27 cellular contexts compared by ENCODE assay signal in the genomic region with DNA sequence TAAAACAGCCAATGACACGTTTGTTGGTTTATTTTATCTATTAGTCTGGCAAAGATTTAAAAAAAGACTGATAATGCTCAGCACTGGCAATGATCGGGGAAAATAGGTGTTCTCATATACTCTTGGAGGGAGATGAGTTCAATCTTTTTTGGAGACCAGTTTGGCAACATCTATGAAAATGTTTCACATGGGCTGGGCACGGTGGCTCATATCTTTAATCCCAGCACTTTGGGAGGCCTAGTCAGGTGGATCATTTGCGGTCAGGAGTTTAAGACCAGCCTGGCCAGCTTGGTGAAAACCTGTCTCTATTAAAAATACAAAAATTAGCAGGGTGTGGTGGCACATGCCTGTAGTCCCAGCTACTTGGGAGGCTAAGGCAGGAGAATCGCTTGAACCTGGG. TPM values are rescaled to one million over a fixed set of nuclear protein-coding genes. Genes with fewer than 3 reads are reported as not detected.
"Had no signal": no experiment of that assay in that cellular context is flagged by ENCODE, and none has a peak within 500 bp of the region (broad histone marks: within the 10 kb centered on the region; RNA-seq: fewer than 3 reads in every experiment).

No MANE protein-coding gene starts in this region.

- H3K27me3 ChIP-seq: ascending aorta, gastrocnemius medialis, ovary, stomach, tibial artery had no signal

- H3K9me3 ChIP-seq: ascending aorta, gastrocnemius medialis, left ventricle myocardium inferior, ovary, prostate gland, stomach, tibial artery had no signal

- H3K27me3 Mint-ChIP-seq: activated CD4-positive, alpha-beta memory T cell treated with anti-CD3 and anti-CD28 coated beads, Interleukin-2, amount 10 ng/mL, durations not matched to agents 7 days and 5 days; activated CD4-positive, alpha-beta T cell treated with anti-CD3 and anti-CD28 coated beads, Interleukin-2, amount 10 ng/mL, durations not matched to agents 7 days and 5 days; activated naive CD8-positive, alpha-beta T cell treated with anti-CD3 and anti-CD28 coated beads, Interleukin-2, amount 10 ng/mL, durations not matched to agents 7 days and 5 days; activated T-cell treated with anti-CD3 and anti-CD28 coated beads, Interleukin-2, amount 50 U/mL, for 24 hours had no signal

- H3K27ac Mint-ChIP-seq: activated CD4-positive, alpha-beta memory T cell treated with anti-CD3 and anti-CD28 coated beads, Interleukin-2, amount 10 ng/mL, durations not matched to agents 7 days and 5 days; activated CD4-positive, alpha-beta T cell treated with anti-CD3 and anti-CD28 coated beads, Interleukin-2, amount 10 ng/mL, durations not matched to agents 7 days and 5 days; activated naive CD4-positive, alpha-beta T cell treated with anti-CD3 and anti-CD28 coated beads, Interleukin-2, amount 10 ng/mL, durations not matched to agents 7 days and 5 days; activated naive CD8-positive, alpha-beta T cell treated with anti-CD3 and anti-CD28 coated beads, Interleukin-2, amount 10 ng/mL, durations not matched to agents 7 days and 5 days; activated T-cell treated with anti-CD3 and anti-CD28 coated beads, Interleukin-2, amount 50 U/mL, for 24 hours; brain; effector memory CD8-positive, alpha-beta T cell; stimulated activated naive B cell treated with anti-CD40 and anti-IgM and Interleukin-4, amounts not matched to agents 10 μg/mL and 1 μg/mL and 100 μg/mL, for 72 hours; T-helper 17 cell had no signal

- H3K4me3 ChIP-seq: ascending aorta, coronary artery, gastrocnemius medialis, left ventricle myocardium inferior, lung, ovary, prostate gland, stomach, tibial artery had no signal

- H3K4me1 ChIP-seq: ascending aorta, gastrocnemius medialis, left ventricle myocardium inferior, prostate gland, stomach, tibial artery had no signal

- H3K9me3 Mint-ChIP-seq: activated CD4-positive, alpha-beta memory T cell treated with anti-CD3 and anti-CD28 coated beads, Interleukin-2, amount 10 ng/mL, durations not matched to agents 7 days and 5 days; activated CD4-positive, alpha-beta T cell treated with anti-CD3 and anti-CD28 coated beads, Interleukin-2, amount 10 ng/mL, durations not matched to agents 7 days and 5 days; activated naive CD4-positive, alpha-beta T cell treated with anti-CD3 and anti-CD28 coated beads, Interleukin-2, amount 10 ng/mL, durations not matched to agents 7 days and 5 days; activated naive CD8-positive, alpha-beta T cell treated with anti-CD3 and anti-CD28 coated beads, Interleukin-2, amount 10 ng/mL, durations not matched to agents 7 days and 5 days; activated T-cell treated with anti-CD3 and anti-CD28 coated beads, Interleukin-2, amount 50 U/mL, for 24 hours; brain; effector memory CD8-positive, alpha-beta T cell; naive thymus-derived CD4-positive, alpha-beta T cell; stimulated activated naive B cell treated with anti-CD40 and anti-IgM and Interleukin-4, amounts not matched to agents 10 μg/mL and 1 μg/mL and 100 μg/mL, for 72 hours had no signal

- FAIRE-seq: islet of Langerhans had no signal

- H3K27ac ChIP-seq: ascending aorta, coronary artery, gastrocnemius medialis, left ventricle myocardium inferior, ovary, prostate gland, stomach, tibial artery had no signal

- H3K4me3 Mint-ChIP-seq: activated CD4-positive, alpha-beta memory T cell treated with anti-CD3 and anti-CD28 coated beads, Interleukin-2, amount 10 ng/mL, durations not matched to agents 7 days and 5 days; activated CD4-positive, alpha-beta T cell treated with anti-CD3 and anti-CD28 coated beads, Interleukin-2, amount 10 ng/mL, durations not matched to agents 7 days and 5 days; activated naive CD4-positive, alpha-beta T cell treated with anti-CD3 and anti-CD28 coated beads, Interleukin-2, amount 10 ng/mL, durations not matched to agents 7 days and 5 days; activated naive CD8-positive, alpha-beta T cell treated with anti-CD3 and anti-CD28 coated beads, Interleukin-2, amount 10 ng/mL, durations not matched to agents 7 days and 5 days; activated T-cell treated with anti-CD3 and anti-CD28 coated beads, Interleukin-2, amount 50 U/mL, for 24 hours; brain; effector memory CD8-positive, alpha-beta T cell; naive thymus-derived CD4-positive, alpha-beta T cell; stimulated activated naive B cell treated with anti-CD40 and anti-IgM and Interleukin-4, amounts not matched to agents 10 μg/mL and 1 μg/mL and 100 μg/mL, for 72 hours; T-helper 17 cell had no signal

- H3K4me1 Mint-ChIP-seq: activated CD4-positive, alpha-beta memory T cell treated with anti-CD3 and anti-CD28 coated beads, Interleukin-2, amount 10 ng/mL, durations not matched to agents 7 days and 5 days; activated naive CD4-positive, alpha-beta T cell treated with anti-CD3 and anti-CD28 coated beads, Interleukin-2, amount 10 ng/mL, durations not matched to agents 7 days and 5 days; brain; naive thymus-derived CD4-positive, alpha-beta T cell; stimulated activated naive B cell treated with anti-CD40 and anti-IgM and Interleukin-4, amounts not matched to agents 10 μg/mL and 1 μg/mL and 100 μg/mL, for 72 hours; T-helper 17 cell had no signal

- DNase-seq: activated CD4-positive, alpha-beta memory T cell treated with anti-CD3 and anti-CD28 coated beads, Interleukin-2, amount 10 ng/mL, durations not matched to agents 7 days and 5 days; activated CD4-positive, alpha-beta T cell treated with anti-CD3 and anti-CD28 coated beads, Interleukin-2, amount 10 ng/mL, durations not matched to agents 7 days and 5 days; activated CD4-positive, CD25-positive, alpha-beta regulatory T cell treated with anti-CD3 and anti-CD28 coated beads, Interleukin-2, amount 50 U/mL, for 72 hours; activated CD8-positive, alpha-beta memory T cell treated with anti-CD3 and anti-CD28 coated beads, Interleukin-2, amount 50 U/mL, for 48 hours; activated gamma-delta T cell; activated naive CD4-positive, alpha-beta T cell treated with anti-CD3 and anti-CD28 coated beads, Interleukin-2, amount 10 ng/mL, durations not matched to agents 7 days and 5 days; activated naive CD8-positive, alpha-beta T cell treated with anti-CD3 and anti-CD28 coated beads, Interleukin-2, amount 10 ng/mL, durations not matched to agents 7 days and 5 days; activated T-cell treated with anti-CD3 and anti-CD28 coated beads, Interleukin-2, amount 50 U/mL, for 24 hours; effector memory CD8-positive, alpha-beta T cell; gastrocnemius medialis; glutamatergic neuron; left ventricle myocardium inferior; naive thymus-derived CD4-positive, alpha-beta T cell; ovary; stimulated activated CD4-positive, alpha-beta T cell treated with anti-CD3 and anti-CD28 coated beads, Interleukin-15, amount 100 ng/mL, for 24 hours; stimulated activated CD4-positive, alpha-beta T cell treated with anti-CD3 and anti-CD28 coated beads, Interleukin-2, amount 100 ng/mL, for 24 hours; stimulated activated naive B cell treated with anti-CD40 and anti-IgM and Interleukin-4, amounts not matched to agents 10 μg/mL and 1 μg/mL and 100 μg/mL, for 72 hours; stomach; T-helper 17 cell; T1000; tibial artery had no signal

- H3K36me3 ChIP-seq: ascending aorta, gastrocnemius medialis, left ventricle myocardium inferior, ovary, prostate gland, stomach, tibial artery had no signal

- H3K36me3 Mint-ChIP-seq: activated naive CD4-positive, alpha-beta T cell treated with anti-CD3 and anti-CD28 coated beads, Interleukin-2, amount 10 ng/mL, durations not matched to agents 7 days and 5 days; activated naive CD8-positive, alpha-beta T cell treated with anti-CD3 and anti-CD28 coated beads, Interleukin-2, amount 10 ng/mL, durations not matched to agents 7 days and 5 days; brain; naive thymus-derived CD4-positive, alpha-beta T cell; stimulated activated naive B cell treated with anti-CD40 and anti-IgM and Interleukin-4, amounts not matched to agents 10 μg/mL and 1 μg/mL and 100 μg/mL, for 72 hours had no signal

- ATAC-seq: effector memory CD8-positive, alpha-beta T cell; gastrocnemius medialis; naive thymus-derived CD4-positive, alpha-beta T cell; stimulated activated naive B cell treated with anti-CD40 and anti-IgM and Interleukin-4, amounts not matched to agents 10 μg/mL and 1 μg/mL and 100 μg/mL, for 72 hours; T-helper 17 cell had no signal

RNA-seq across cellular contexts. Expression of a gene that starts 6.8 kb away (rescaled TPM):
- total RNA-seq: ascending aorta had no signal
